In the genomic region with DNA sequence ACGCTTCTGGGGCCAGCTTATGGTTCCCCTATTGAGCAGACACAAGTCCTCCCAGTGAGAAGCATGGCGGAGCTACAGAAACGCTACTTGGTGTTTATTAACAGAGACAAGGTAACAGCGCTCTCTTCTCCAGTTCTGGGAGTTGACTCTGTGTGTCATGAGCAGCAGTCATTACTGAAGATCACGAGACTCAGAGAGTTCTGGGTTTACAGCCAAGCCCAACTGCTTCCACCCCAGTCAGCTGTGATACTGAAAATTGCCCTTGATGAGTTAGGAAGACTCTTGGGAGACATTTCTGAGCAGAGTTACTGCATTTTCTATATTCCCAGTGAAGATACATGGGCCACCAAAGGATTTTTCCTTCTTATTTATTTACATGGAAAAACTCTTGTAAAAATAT, we compare ENCODE assay signal across 23 cellular contexts.
"Had no signal": no experiment of that assay in that cellular context is flagged by ENCODE, and none has a peak within 500 bp of the region (broad histone marks: within the 10 kb centered on the region; RNA-seq: fewer than 3 reads in every experiment).

No MANE protein-coding gene starts in this region.

- H3K79me2 ChIP-seq: hepatocyte had no signal

- DNase-seq: activated naive CD4-positive, alpha-beta T cell; activated naive CD8-positive, alpha-beta T cell treated with anti-CD3 and anti-CD28 coated beads for 36 hours; activated T-cell treated with anti-CD3 and anti-CD28 coated beads, Interleukin-2, amount 50 U/mL, for 24 hours; colonic mucosa; dorsolateral prefrontal cortex; effector memory CD8-positive, alpha-beta T cell; immature natural killer cell; left lung; mammary epithelial cell; midbrain; pancreas; right lobe of liver; small intestine; stimulated activated CD4-positive, alpha-beta T cell treated with anti-CD3 and anti-CD28 coated beads, Interleukin-2, amount 100 ng/mL, for 24 hours; stimulated activated naive CD8-positive, alpha-beta T cell treated with anti-CD3 and anti-CD28 coated beads, Interleukin-15, amount 100 ng/mL, for 72 hours; T-helper 1 cell had no signal

- H3K9me3 ChIP-seq: breast epithelium, colonic mucosa, esophagus muscularis mucosa, left lung, neutrophil, pancreas, right lobe of liver, vagina had no signal

- H3K4me1 ChIP-seq: breast epithelium, colonic mucosa, pancreas, right lobe of liver had no signal

- H2AFZ ChIP-seq: hepatocyte had no signal

- H3K27ac ChIP-seq: breast epithelium, colonic mucosa, dorsolateral prefrontal cortex, hepatocyte, left lung, neutrophil, pancreas, right lobe of liver, vagina had no signal

- H3K4me3 ChIP-seq: breast epithelium, colonic mucosa, dorsolateral prefrontal cortex, esophagus muscularis mucosa, hepatocyte, left lung, pancreas, right lobe of liver, vagina had no signal

- ATAC-seq: effector memory CD8-positive, alpha-beta T cell; left lung; pancreas; right lobe of liver; stimulated activated effector memory CD8-positive, alpha-beta T cell treated with anti-CD3 and anti-CD28 coated beads, Interleukin-12 subunit alpha, Interleukin-12 subunit beta, amount 100 ng/mL, for 72 hours; stimulated activated naive CD8-positive, alpha-beta T cell treated with anti-CD3 and anti-CD28 coated beads, Interleukin-15, amount 100 ng/mL, for 72 hours; WTC11 had no signal

- H3K27me3 ChIP-seq: breast epithelium, colonic mucosa, dorsolateral prefrontal cortex, esophagus muscularis mucosa, hepatocyte, left lung, neutrophil, pancreas, right lobe of liver, vagina had no signal

- H3K4me2 ChIP-seq: hepatocyte had no signal

- H3K36me3 ChIP-seq: breast epithelium, colonic mucosa, esophagus muscularis mucosa, left lung, neutrophil, pancreas, right lobe of liver, vagina had no signal
